In the genomic region with DNA sequence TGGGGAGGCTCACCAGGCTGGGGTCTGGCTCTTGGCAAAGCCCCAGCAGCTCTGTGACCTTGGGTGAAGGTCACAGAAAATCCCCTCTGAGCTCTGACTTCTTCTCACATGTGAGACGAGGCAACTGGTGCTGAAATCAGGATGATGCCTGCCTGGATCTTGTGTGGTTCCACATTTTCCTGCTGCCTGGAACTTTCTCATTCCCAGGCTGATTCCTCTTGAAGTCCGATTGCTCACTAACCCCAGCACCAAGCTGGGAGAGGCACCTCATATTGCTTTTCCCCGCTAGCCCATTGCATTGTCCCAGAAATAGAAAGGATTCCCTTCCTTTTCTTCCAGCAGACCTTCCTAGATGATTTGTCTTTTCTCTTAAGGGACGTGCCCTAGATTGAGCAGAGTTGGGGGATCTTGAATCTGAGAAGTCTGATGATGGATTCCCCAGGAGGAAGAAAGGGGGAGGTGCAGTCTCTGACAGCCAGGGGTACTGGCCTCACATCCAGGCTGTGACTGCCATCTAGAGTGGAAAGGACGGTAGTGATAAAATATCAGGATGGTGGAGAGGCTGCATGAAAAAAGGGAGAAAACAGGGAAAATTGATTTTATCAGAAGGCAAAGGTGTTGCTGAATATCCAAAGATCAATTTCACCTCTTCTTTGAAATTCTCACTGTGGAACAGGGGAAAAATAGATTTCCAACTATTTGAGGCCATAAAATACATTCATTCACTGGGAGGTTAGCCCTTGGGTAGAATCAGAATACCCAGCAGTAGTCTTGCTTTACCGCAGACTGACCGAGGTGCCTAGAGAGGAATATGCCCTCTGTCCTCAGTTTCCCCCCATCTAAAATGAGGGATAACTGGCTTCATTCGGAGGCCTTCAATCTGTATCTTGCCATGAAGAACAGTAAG, we compare ENCODE assay signal across 8 cellular contexts.
DNase-seq lines count a peak whose midpoint lies in the region; ATAC-seq and TF ChIP-seq lines count a peak whose summit lies in the region.

No MANE protein-coding gene starts in this region.

- TF ChIP-seq CTCF in CD14-positive monocyte (IDR thresholded peaks at IDR 0.05) (peak; percentile 84), fibroblast of villous mesenchyme (IDR thresholded peaks at IDR 0.05; ENCODE audit: insufficient read depth, low read depth, low read length) (peak; percentile 77), neural crest cell (conservative IDR thresholded peaks at IDR 0.05) (peak; percentile 83)

- H3K27me3 Mint-ChIP-seq in CD14-positive monocyte (ENCODE audit: low read depth in 3 of 3) (peaks cover 0 to 4% (median 3%) of the 10 kb centered on the region in 3 donors), neural crest cell (ENCODE audit: low read depth) (no peaks in the 10 kb centered on the region)
- no peaks in the 10 kb centered on the region for H3K27me3 Mint-ChIP-seq in activated T-cell treated with anti-CD3 and anti-CD28 coated beads, Interleukin-2, amount 50 U/mL, for 72 hours (ENCODE audit: low read depth)

- H3K27ac Mint-ChIP-seq in CD14-positive monocyte (peak overlapping the region in 6 of 7 donors; percentile 1 to 53 (median 42)), neural crest cell (ENCODE audit: unreplicated experiment) (no peak overlapping the region)
- H3K27ac Mint-ChIP-seq in activated T-cell treated with anti-CD3 and anti-CD28 coated beads, Interleukin-2, amount 50 U/mL, for 72 hours = peak overlapping the region; percentile 6

- DNase-seq in CD14-positive monocyte (ENCODE audit: low spot score) (peak; percentile 67), NCI-H748 (lab: John Stamatoyannopoulos, UW; ENCODE audit: unreplicated experiment) (peak; percentile 64), fibroblast of villous mesenchyme (ENCODE audit: low read depth) (peak; percentile 53), neural crest cell (ENCODE audit: low read depth, low spot score) (peak; percentile 48)
- peak; percentile 56 to 63 for DNase-seq in activated T-cell treated with anti-CD3 and anti-CD28 coated beads, Interleukin-2, amount 50 U/mL, for 72 hours

- ATAC-seq in GM18858 (IDR thresholded peaks at IDR 0.05; ENCODE audit: unreplicated experiment) (peak; percentile 77), HG03280 (IDR thresholded peaks at IDR 0.05; ENCODE audit: unreplicated experiment) (peak; percentile 63), GM21381 (IDR thresholded peaks at IDR 0.05; ENCODE audit: unreplicated experiment) (no peak)
- peak; percentile 89 to 97 for ATAC-seq in activated T-cell treated with anti-CD3 and anti-CD28 coated beads, Interleukin-2, amount 50 U/mL, for 72 hours (replicated peaks in 1 of 2)

- H3K36me3 Mint-ChIP-seq in CD14-positive monocyte = peaks cover 14 to 21% of the 10 kb centered on the region in 2 donors
- no peaks in the 10 kb centered on the region for H3K36me3 Mint-ChIP-seq in activated T-cell treated with anti-CD3 and anti-CD28 coated beads, Interleukin-2, amount 50 U/mL, for 72 hours (ENCODE audit: insufficient read depth in 2 of 2)
- H3K36me3 Mint-ChIP-seq in neural crest cell (ENCODE audit: low read depth) = no peaks in the 10 kb centered on the region

- H3K4me3 ChIP-seq in fibroblast of villous mesenchyme (ENCODE audit: low read depth, low read length) = no peak overlapping the region

- intact Hi-C loops in CD14-positive monocyte (cut with micrococcal nuclease) = loop anchor here in 1 of 2 donors (10.0 kb wide), 2 partner anchors 155 to 415 kb away; a partner anchor contains a TSS

- peaks cover 4 to 16% (median 8%) of the 10 kb centered on the region in 7 donors for H3K9me3 Mint-ChIP-seq in CD14-positive monocyte
- H3K9me3 Mint-ChIP-seq in activated T-cell treated with anti-CD3 and anti-CD28 coated beads, Interleukin-2, amount 50 U/mL, for 72 hours = no peaks in the 10 kb centered on the region
- no peaks in the 10 kb centered on the region for H3K9me3 Mint-ChIP-seq in neural crest cell

- H3K4me1 Mint-ChIP-seq in CD14-positive monocyte = peaks cover 6% of the 10 kb centered on the region
- H3K4me1 Mint-ChIP-seq in activated T-cell treated with anti-CD3 and anti-CD28 coated beads, Interleukin-2, amount 50 U/mL, for 72 hours (ENCODE audit: low read depth) = peaks cover 18% of the 10 kb centered on the region
- H3K4me1 Mint-ChIP-seq in neural crest cell = peaks cover 5% of the 10 kb centered on the region

- no peak overlapping the region for H3K4me3 Mint-ChIP-seq in CD14-positive monocyte
- H3K4me3 Mint-ChIP-seq in activated T-cell treated with anti-CD3 and anti-CD28 coated beads, Interleukin-2, amount 50 U/mL, for 72 hours = no peak overlapping the region
- H3K4me3 Mint-ChIP-seq in neural crest cell = no peak overlapping the region
